ENCODE assay signal across 9 cellular contexts in genomic region chr5:160649304-160649703, GRCh38.
A peak's percentile ranks its signal among the peaks of the same experiment; 100 is the strongest.
DNase-seq lines count a peak whose midpoint lies in the region; ATAC-seq and TF ChIP-seq lines count a peak whose summit lies in the region.
"Had no signal": no experiment of that assay in that cellular context is flagged by ENCODE, and none has a peak within 500 bp of the region (broad histone marks: within the 10 kb centered on the region; RNA-seq: fewer than 3 reads in every experiment).

No MANE protein-coding gene starts in this region.

- no peaks in the 10 kb centered on the region for H3K27me3 Mint-ChIP-seq in activated naive CD8-positive, alpha-beta T cell treated with anti-CD3 and anti-CD28 coated beads, Interleukin-2, amount 50 U/mL, for 24 hours

- DNase-seq in COLO829 (ENCODE audit: low spot score) (peak; percentile 18), MG63 (peak; percentile 11), epithelial cell of proximal tubule (ENCODE audit: low read depth) (no peak), T-helper 9 cell (no peak), UCSD-AML1 (lab: John Stamatoyannopoulos, UW; ENCODE audit: unreplicated experiment) (no peak)
- DNase-seq in activated naive CD8-positive, alpha-beta T cell treated with anti-CD3 and anti-CD28 coated beads, Interleukin-2, amount 50 U/mL, for 24 hours = no peak

- H3K27me3 ChIP-seq in MG63 = no peaks in the 10 kb centered on the region

- no peaks in the 10 kb centered on the region for H3K9me3 Mint-ChIP-seq in activated naive CD8-positive, alpha-beta T cell treated with anti-CD3 and anti-CD28 coated beads, Interleukin-2, amount 50 U/mL, for 24 hours
- H3K9me3 Mint-ChIP-seq: dendritic cell treated with granulocyte-macrophage colony-stimulating factor and Interleukin-4, amounts not matched to agents 40 ng/mL and 50 ng/mL, for 4 days had no signal

- no peaks in the 10 kb centered on the region for H3K36me3 Mint-ChIP-seq in activated naive CD8-positive, alpha-beta T cell treated with anti-CD3 and anti-CD28 coated beads, Interleukin-2, amount 50 U/mL, for 24 hours (ENCODE audit: low read depth)

- no peaks in the 10 kb centered on the region for H3K36me3 ChIP-seq in MG63

- peak; percentile 71 for TF ChIP-seq CTCF in epithelial cell of proximal tubule (conservative IDR thresholded peaks at IDR 0.05; ENCODE audit: low read depth, low read length)

- H3K4me1 Mint-ChIP-seq in activated naive CD8-positive, alpha-beta T cell treated with anti-CD3 and anti-CD28 coated beads, Interleukin-2, amount 50 U/mL, for 24 hours = no peaks in the 10 kb centered on the region

- no peak overlapping the region for H3K4me3 Mint-ChIP-seq in activated naive CD8-positive, alpha-beta T cell treated with anti-CD3 and anti-CD28 coated beads, Interleukin-2, amount 50 U/mL, for 24 hours
- H3K4me3 Mint-ChIP-seq: dendritic cell treated with granulocyte-macrophage colony-stimulating factor and Interleukin-4, amounts not matched to agents 40 ng/mL and 50 ng/mL, for 4 days had no signal

- no peak overlapping the region for H3K27ac Mint-ChIP-seq in activated naive CD8-positive, alpha-beta T cell treated with anti-CD3 and anti-CD28 coated beads, Interleukin-2, amount 50 U/mL, for 24 hours
- H3K27ac Mint-ChIP-seq: dendritic cell treated with granulocyte-macrophage colony-stimulating factor and Interleukin-4, amounts not matched to agents 40 ng/mL and 50 ng/mL, for 4 days had no signal

- H3K9me3 ChIP-seq in MG63 = no peaks in the 10 kb centered on the region

- H3K4me3 ChIP-seq in MG63 (no peak overlapping the region), epithelial cell of proximal tubule (ENCODE audit: low read depth, low read length) (no peak overlapping the region)

- peak; percentile 54 for ATAC-seq in GM19328 (IDR thresholded peaks at IDR 0.05; ENCODE audit: unreplicated experiment)
- ATAC-seq in activated naive CD8-positive, alpha-beta T cell treated with anti-CD3 and anti-CD28 coated beads, Interleukin-2, amount 50 U/mL, for 24 hours = no peak
- ATAC-seq in GM21717 (IDR thresholded peaks at IDR 0.05; ENCODE audit: unreplicated experiment) = no peak

Comparison
In these comparisons a context has a peak if more than half of its experiments do, and no peak if none do; other contexts are left out.
1. DNase-seq: peak in COLO829 (single experiment) and MG63 (single experiment); none in epithelial cell of proximal tubule (single experiment), T-helper 9 cell (single experiment), UCSD-AML1 (single experiment) and activated naive CD8-positive, alpha-beta T cell treated with anti-CD3 and anti-CD28 coated beads, Interleukin-2, amount 50 U/mL, for 24 hours (single experiment).